In genomic region chr6:53055873-53056272, GRCh38 we compare ENCODE assay signal across 20 cellular contexts.
"Had no signal": no experiment of that assay in that cellular context is flagged by ENCODE, and none has a peak within 500 bp of the region (broad histone marks: within the 10 kb centered on the region; RNA-seq: fewer than 3 reads in every experiment).

No MANE protein-coding gene starts in this region.

- H3K27me3 ChIP-seq: breast epithelium, gastroesophageal sphincter, upper lobe of right lung had no signal

- DNase-seq: activated CD4-positive, alpha-beta T cell treated with anti-CD3 and anti-CD28 coated beads, Interleukin-2, amount 50 U/mL, for 1 hour; activated naive CD8-positive, alpha-beta T cell treated with anti-CD3 and anti-CD28 coated beads for 36 hours; anterior cingulate cortex; effector memory CD8-positive, alpha-beta T cell; islet precursor cell; occipital lobe; right cardiac atrium; stimulated activated CD4-positive, alpha-beta T cell treated with anti-CD3 and anti-CD28 coated beads, Interleukin-4, amount 100 ng/mL, for 4 hours; stimulated activated CD8-positive, alpha-beta memory T cell treated with anti-CD3 and anti-CD28 coated beads, Interleukin-4, amount 100 ng/mL, for 48 hours; stimulated activated naive CD8-positive, alpha-beta T cell treated with anti-CD3 and anti-CD28 coated beads, Interleukin-15, Interleukin-2, amounts not matched to agents 100 U/mL and 50 U/mL, for 24 hours; T-helper 2 cell; upper lobe of right lung had no signal

- H3K4me3 ChIP-seq: breast epithelium, gastroesophageal sphincter, prostate gland, smooth muscle cell, upper lobe of right lung had no signal

- ATAC-seq: activated CD4-positive, CD25-positive, alpha-beta regulatory T cell treated with anti-CD3 and anti-CD28 coated beads, Interleukin-2, amount 50 U/mL, for 24 hours; effector memory CD8-positive, alpha-beta T cell; gastroesophageal sphincter; right cardiac atrium; stimulated activated naive CD8-positive, alpha-beta T cell treated with anti-CD3 and anti-CD28 coated beads, Interleukin-15, Interleukin-2, amounts not matched to agents 100 U/mL and 50 U/mL, for 24 hours had no signal

- H3K9me3 Mint-ChIP-seq: activated naive CD8-positive, alpha-beta T cell treated with anti-CD3 and anti-CD28 coated beads for 36 hours; activated T-helper 1 cell treated with anti-CD3 and anti-CD28 coated beads, Interleukin-12 subunit alpha, Interleukin-12 subunit beta, Interleukin-2, Interleukin-4 antibody, amounts not matched to agents 30 ng/mL and 10 ng/mL and 1 ng/mL, durations not matched to agents 14 hours and 24 hours and 36 hours; dendritic cell treated with granulocyte-macrophage colony-stimulating factor and Interleukin-4, amounts not matched to agents 40 ng/mL and 50 ng/mL, for 4 days; effector memory CD8-positive, alpha-beta T cell; natural killer cell treated with Interleukin-12 subunit alpha and Interleukin-12 subunit beta and Interleukin-15 and Interleukin-18, amount 100 ng/mL, for 72 hours had no signal

- H3K9me3 ChIP-seq: gastroesophageal sphincter, prostate gland, upper lobe of right lung had no signal

- H3K27ac ChIP-seq: gastroesophageal sphincter, prostate gland, upper lobe of right lung had no signal

- H3K4me3 Mint-ChIP-seq: activated naive CD8-positive, alpha-beta T cell treated with anti-CD3 and anti-CD28 coated beads for 36 hours; activated T-helper 1 cell treated with anti-CD3 and anti-CD28 coated beads, Interleukin-12 subunit alpha, Interleukin-12 subunit beta, Interleukin-2, Interleukin-4 antibody, amounts not matched to agents 30 ng/mL and 10 ng/mL and 1 ng/mL, durations not matched to agents 14 hours and 24 hours and 36 hours; dendritic cell treated with granulocyte-macrophage colony-stimulating factor and Interleukin-4, amounts not matched to agents 40 ng/mL and 50 ng/mL, for 4 days; effector memory CD8-positive, alpha-beta T cell; natural killer cell treated with Interleukin-12 subunit alpha and Interleukin-12 subunit beta and Interleukin-15 and Interleukin-18, amount 100 ng/mL, for 72 hours had no signal

- H3K27ac Mint-ChIP-seq: activated naive CD8-positive, alpha-beta T cell treated with anti-CD3 and anti-CD28 coated beads for 36 hours; activated T-helper 1 cell treated with anti-CD3 and anti-CD28 coated beads, Interleukin-12 subunit alpha, Interleukin-12 subunit beta, Interleukin-2, Interleukin-4 antibody, amounts not matched to agents 30 ng/mL and 10 ng/mL and 1 ng/mL, durations not matched to agents 14 hours and 24 hours and 36 hours; dendritic cell treated with granulocyte-macrophage colony-stimulating factor and Interleukin-4, amounts not matched to agents 40 ng/mL and 50 ng/mL, for 4 days; effector memory CD8-positive, alpha-beta T cell had no signal

- H3K36me3 Mint-ChIP-seq: natural killer cell treated with Interleukin-12 subunit alpha and Interleukin-12 subunit beta and Interleukin-15 and Interleukin-18, amount 100 ng/mL, for 72 hours had no signal

- H3K27me3 Mint-ChIP-seq: activated naive CD8-positive, alpha-beta T cell treated with anti-CD3 and anti-CD28 coated beads for 36 hours; dendritic cell treated with granulocyte-macrophage colony-stimulating factor and Interleukin-4, amounts not matched to agents 40 ng/mL and 50 ng/mL, for 4 days; effector memory CD8-positive, alpha-beta T cell; natural killer cell treated with Interleukin-12 subunit alpha and Interleukin-12 subunit beta and Interleukin-15 and Interleukin-18, amount 100 ng/mL, for 72 hours had no signal

- H3K36me3 ChIP-seq: breast epithelium, prostate gland, upper lobe of right lung had no signal

- H3K4me2 ChIP-seq: smooth muscle cell had no signal

- H3K4me1 ChIP-seq: prostate gland had no signal
